Comparison of ENCODE assay signal across 9 cellular contexts in genomic region chr22:17706947-17707346, GRCh38.
DNase-seq lines count a peak whose midpoint lies in the region; ATAC-seq, FAIRE-seq and TF ChIP-seq lines count a peak whose summit lies in the region.
"Had no signal": no experiment of that assay in that cellular context is flagged by ENCODE, and none has a peak within 500 bp of the region (broad histone marks: within the 10 kb centered on the region; RNA-seq: fewer than 3 reads in every experiment).

No MANE protein-coding gene starts in this region.

- H3K79me2 ChIP-seq in KMS-11 (ENCODE audit: insufficient read depth, low read depth) = no peaks in the 10 kb centered on the region

- TF ChIP-seq CTCF in A549 (IDR thresholded peaks at IDR 0.05) = no peak
- no peak for TF ChIP-seq CTCF in KMS-11 (conservative IDR thresholded peaks at IDR 0.05; ENCODE audit: low read depth, low read length)
- no peak for TF ChIP-seq CTCF in chondrocyte (IDR thresholded peaks at IDR 0.05)

- peak overlapping the region; percentile 70 for H3K4me3 Mint-ChIP-seq in chondrocyte (ENCODE audit: unreplicated experiment)
- H3K4me3 Mint-ChIP-seq in naive thymus-derived CD4-positive, alpha-beta T cell = peak overlapping the region in 3 of 10 donors; percentile 63 to 71 (median 71)

- no peak for TF ChIP-seq POLR2A in A549 (IDR thresholded peaks at IDR 0.05; ENCODE audit: low read length)

- H3K4me1 ChIP-seq in A549 (peaks cover 35% of the 10 kb centered on the region), KMS-11 (ENCODE audit: low read depth, poor library complexity, severe bottlenecking) (peaks cover 26% of the 10 kb centered on the region)
- peaks cover 0 to 4% of the 10 kb centered on the region in 2 donors for H3K4me1 ChIP-seq in naive thymus-derived CD4-positive, alpha-beta T cell (ENCODE audit: control insufficient read depth in 2 of 2, insufficient read depth in 2 of 2, low read length in 2 of 2)

- intact Hi-C loops in naive thymus-derived CD4-positive, alpha-beta T cell (cut with micrococcal nuclease) = loop anchor here in 1 of 2 donors (2.0 kb wide), 1 partner anchor 68 kb away; the partner anchor contains the start of gene BCL2L13

- H3K36me3 ChIP-seq in KMS-11 (ENCODE audit: insufficient read depth) = no peaks in the 10 kb centered on the region; the same call in 1 of the 2 replicates
- H3K36me3 ChIP-seq in naive thymus-derived CD4-positive, alpha-beta T cell (ENCODE audit: control insufficient read depth in 2 of 3, insufficient read depth in 3 of 3, low read length in 3 of 3) = peaks cover 0 to 5% (median 0%) of the 10 kb centered on the region in 3 experiments

- H3K27ac Mint-ChIP-seq in chondrocyte (ENCODE audit: unreplicated experiment) = peak overlapping the region; percentile 97
- H3K27ac Mint-ChIP-seq in naive thymus-derived CD4-positive, alpha-beta T cell = peak overlapping the region in 5 of 9 donors; percentile 46 to 77 (median 61)

- no peaks in the 10 kb centered on the region for H3K27me3 Mint-ChIP-seq in chondrocyte (ENCODE audit: low read depth)
- H3K27me3 Mint-ChIP-seq in naive thymus-derived CD4-positive, alpha-beta T cell = no peaks in the 10 kb centered on the region

- H3K4me3 ChIP-seq in A549 (peak overlapping the region; percentile 49), KMS-11 (IDR thresholded peaks at IDR 0.05; ENCODE audit: insufficient read depth, low read depth, low read length) (no peak overlapping the region)
- no peak overlapping the region for H3K4me3 ChIP-seq in naive thymus-derived CD4-positive, alpha-beta T cell (ENCODE audit: low read length)

- peaks cover 2% of the 10 kb centered on the region for H3K36me3 Mint-ChIP-seq in chondrocyte (ENCODE audit: low read depth)
- peaks cover 0 to 22% (median 11%) of the 10 kb centered on the region in 5 donors for H3K36me3 Mint-ChIP-seq in naive thymus-derived CD4-positive, alpha-beta T cell

- H2AFZ ChIP-seq in KMS-11 (ENCODE audit: low read depth) = no peak overlapping the region

- H3K4me1 Mint-ChIP-seq in chondrocyte (ENCODE audit: low read depth) = peaks cover 44% of the 10 kb centered on the region
- peaks cover 0 to 19% (median 16%) of the 10 kb centered on the region in 7 donors for H3K4me1 Mint-ChIP-seq in naive thymus-derived CD4-positive, alpha-beta T cell

- CTCF ChIA-PET in A549 (lab: Yijun Ruan, JAX) = interaction anchor here (0.8 to 1.5 kb wide), 4 partner anchors 10 to 649 kb away, joined by 3 to 4 read pairs (median 3); no protein-coding TSS in a partner anchor
- CTCF ChIA-PET in naive thymus-derived CD4-positive, alpha-beta T cell (lab: Charles Lee) = interaction anchor here (0.6 kb wide), 2 partner anchors 66 to 331 kb away, joined by 3 read pairs; no protein-coding TSS in a partner anchor

- no peaks in the 10 kb centered on the region for H4K20me1 ChIP-seq in KMS-11 (ENCODE audit: insufficient read depth)

- FAIRE-seq in A549 (lab: Jason Lieb, UNC) = no peak

- POLR2A ChIA-PET in A549 (lab: Yijun Ruan, JAX) = interaction anchor here (1.2 kb wide), 1 partner anchor 68 kb away, joined by 5 read pairs; the partner anchor contains the start of gene BCL2L13
- POLR2A ChIA-PET in naive thymus-derived CD4-positive, alpha-beta T cell (lab: Charles Lee) = interaction anchor here (0.7 kb wide), 1 partner anchor 27 kb away, joined by 4 read pairs; no protein-coding TSS in a partner anchor

- H3K4me2 ChIP-seq in A549 (peak overlapping the region; percentile 89), KMS-11 (peak overlapping the region; percentile 59)

- no peak for DNase-seq in A549 (ENCODE audit: low read depth in 1 of 2, low spot score in 1 of 2)
- no peak for DNase-seq in chondrocyte (ENCODE audit: low spot score)
- DNase-seq in naive thymus-derived CD4-positive, alpha-beta T cell = no peak
- no peak for DNase-seq in NCI-H446 (lab: John Stamatoyannopoulos, UW)
- no peak for DNase-seq in NCI-H526 treated with DMSO at 0.1 percent for 48 hours (lab: John Stamatoyannopoulos, UW)
- DNase-seq in COLO668 (lab: John Stamatoyannopoulos, UW; ENCODE audit: unreplicated experiment) = no peak

- no peaks in the 10 kb centered on the region for H3K9me3 ChIP-seq in A549
- no peaks in the 10 kb centered on the region for H3K9me3 ChIP-seq in naive thymus-derived CD4-positive, alpha-beta T cell (ENCODE audit: control insufficient read depth in 2 of 3, low read length in 3 of 3)

- 7% methylated on average over 1 of the region's 1 CpG for WGBS in A549 (ENCODE audit: missing lambda C conversion rate)

- no peak for TF ChIP-seq RAD21 in A549 (conservative IDR thresholded peaks at IDR 0.05 in 1 of 2, IDR thresholded peaks at IDR 0.05 in 1 of 2)

- no peaks in the 10 kb centered on the region for H3K27me3 ChIP-seq in KMS-11 (ENCODE audit: insufficient read depth, low read depth)
- H3K27me3 ChIP-seq in naive thymus-derived CD4-positive, alpha-beta T cell (ENCODE audit: control insufficient read depth in 2 of 2, insufficient read depth in 2 of 2, low read length in 2 of 2) = no peaks in the 10 kb centered on the region

- no peaks in the 10 kb centered on the region for H3K9me3 Mint-ChIP-seq in chondrocyte (ENCODE audit: low read depth)
- H3K9me3 Mint-ChIP-seq in naive thymus-derived CD4-positive, alpha-beta T cell = no peaks in the 10 kb centered on the region
- H3K9me3 Mint-ChIP-seq: activated T-cell treated with anti-CD3 and anti-CD28 coated beads, Interleukin-2, amount 50 U/mL, for 4 hours had no signal

- peak overlapping the region; percentile 28; the same call in 1 of the 2 replicates for H3K9ac ChIP-seq in KMS-11

- H3K27ac ChIP-seq in A549 = peak overlapping the region; percentile 83 to 87
- peak overlapping the region; percentile 66 for H3K27ac ChIP-seq in KMS-11
- no peak overlapping the region for H3K27ac ChIP-seq in naive thymus-derived CD4-positive, alpha-beta T cell (ENCODE audit: low read depth, low read length)

- TF ChIP-seq EP300 in A549 (IDR thresholded peaks at IDR 0.05) = no peak

- peak; percentile 26 to 61; a peak in 3 of 6 replicates for ATAC-seq in A549
- no peak for ATAC-seq in naive thymus-derived CD4-positive, alpha-beta T cell
- no peak for ATAC-seq in HG02642 (IDR thresholded peaks at IDR 0.05; ENCODE audit: poor library complexity, unreplicated experiment)

TF ChIP-seq in A549, 52 proteins besides CTCF, POLR2A, EP300 and RAD21:
- peak; percentile 22; the same call in 1 of the 2 replicates for TF ChIP-seq PHF8 (IDR thresholded peaks at IDR 0.05; ENCODE audit: borderline replicate concordance, low read depth)
- no peak for TF ChIP-seq CBX8 (IDR thresholded peaks at IDR 0.05)
- no peak for TF ChIP-seq RCOR1 (IDR thresholded peaks at IDR 0.05; ENCODE audit: low read depth, low read length)

Comparison
In these comparisons a context has a peak if more than half of its experiments do, and no peak if none do; other contexts are left out.
1. ATAC-seq: peak in A549 (2 of 2); none in naive thymus-derived CD4-positive, alpha-beta T cell (single experiment) and HG02642 (single experiment).